8 cellular contexts compared by ENCODE assay signal in genomic region chr15:57213783-57214366, GRCh38.
DNase-seq lines count a peak whose midpoint lies in the region; ATAC-seq and TF ChIP-seq lines count a peak whose summit lies in the region.

No MANE protein-coding gene starts in this region.

- intact Hi-C loops in dorsolateral prefrontal cortex (cut with DNase I) = loop anchor here (2.0 to 10.0 kb wide), 7 partner anchors 65 to 719 kb away; partner anchors contain the start of gene TCF12 (in 2 of the 2)

- H3K4me3 ChIP-seq in BJ (ENCODE audit: low read depth, low read length) = no peak overlapping the region
- H3K4me3 ChIP-seq in dorsolateral prefrontal cortex = peak overlapping the region in 12 of 59 donors; percentile 4 to 34 (median 18)

- CTCF ChIA-PET in BJ (lab: Yijun Ruan, JAX) = interaction anchor here (0.6 to 3.5 kb wide), 27 partner anchors 10 to 723 kb away, joined by 3 to 50 read pairs (median 4); partner anchors contain the start of gene TCF12

- POLR2A ChIA-PET in BJ (lab: Charles Lee) = no interaction called here

- H3K27me3 ChIP-seq in BJ (ENCODE audit: control insufficient read depth, insufficient read depth, low read length) = no peaks in the 10 kb centered on the region
- no peaks in the 10 kb centered on the region for H3K27me3 ChIP-seq in dorsolateral prefrontal cortex

- TF ChIP-seq CTCF in BJ (IDR thresholded peaks at IDR 0.05; ENCODE audit: insufficient read depth, low read depth, low read length) (peak; percentile 41), dorsolateral prefrontal cortex (IDR thresholded peaks at IDR 0.05 in 54 of 56, conservative IDR thresholded peaks at IDR 0.05 in 2 of 56; ENCODE audit: low read depth in 1 of 56, partially characterized antibody in 56 of 56) (peak; percentile 22 to 80 (median 63))

- no peaks in the 10 kb centered on the region for H3K36me3 ChIP-seq in BJ (ENCODE audit: control insufficient read depth, insufficient read depth, low read length)

- peak overlapping the region in 38 of 59 donors; percentile 5 to 70 (median 38) for H3K27ac ChIP-seq in dorsolateral prefrontal cortex

- DNase-seq in BJ (ENCODE audit: low read depth) (no peak), NCI-H748 (lab: John Stamatoyannopoulos, UW; ENCODE audit: unreplicated experiment) (peak; percentile 70), dorsolateral prefrontal cortex (no peak), midbrain (lab: John Stamatoyannopoulos, UW) (peak; percentile 59)

- peak; percentile 58 for ATAC-seq in GM21825 (IDR thresholded peaks at IDR 0.05; ENCODE audit: unreplicated experiment)
- no peak for ATAC-seq in HG02852 (IDR thresholded peaks at IDR 0.05; ENCODE audit: unreplicated experiment)
- ATAC-seq in GM18858 (IDR thresholded peaks at IDR 0.05; ENCODE audit: unreplicated experiment) = no peak
- no peak for ATAC-seq in GM21423 (IDR thresholded peaks at IDR 0.05; ENCODE audit: unreplicated experiment)

Comparison
In these comparisons a context has a peak if more than half of its experiments do, and no peak if none do; other contexts are left out.
1. DNase-seq: peak in NCI-H748 (single experiment) and midbrain (single experiment); none in BJ (single experiment) and dorsolateral prefrontal cortex (0 of 10).